8 cellular contexts compared by ENCODE assay signal in genomic region chr18:10755855-10756254, GRCh38.
"Had no signal": no experiment of that assay in that cellular context is flagged by ENCODE, and none has a peak within 500 bp of the region (broad histone marks: within the 10 kb centered on the region; RNA-seq: fewer than 3 reads in every experiment).

No MANE protein-coding gene starts in this region.

- FAIRE-seq: G401.6, GM12878, GM12891, GM12892, GM18507, GM19239 had no signal

- ATAC-seq: GM12878 had no signal

- DNase-seq: GDM1, GF-D8 had no signal

- H3K4me3 ChIP-seq: GM12878 had no signal
